In the genomic region with DNA sequence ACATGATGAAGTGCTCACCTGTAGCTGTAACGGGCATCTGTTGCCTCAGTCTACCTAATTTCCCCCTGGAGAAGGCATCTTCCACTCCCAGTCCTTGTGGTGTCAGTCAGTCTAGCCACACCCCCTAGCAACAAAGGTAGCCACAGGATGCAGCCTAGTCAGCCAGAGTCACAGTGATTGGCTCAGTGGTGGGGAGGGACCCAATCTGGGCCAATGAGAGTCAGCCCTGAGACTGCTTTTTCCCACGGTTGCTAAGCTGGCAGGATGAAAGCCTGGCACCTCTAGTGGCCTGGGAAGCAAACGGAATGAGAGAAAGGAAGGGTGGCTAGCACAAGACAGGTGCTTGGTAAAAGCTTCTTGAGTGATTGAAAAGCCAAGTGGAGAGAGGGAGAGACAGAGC, we compare ENCODE assay signal across 10 cellular contexts.
A peak's percentile ranks its signal among the peaks of the same experiment; 100 is the strongest.
DNase-seq lines count a peak whose midpoint lies in the region; ATAC-seq, FAIRE-seq and TF ChIP-seq lines count a peak whose summit lies in the region.
"Had no signal": no experiment of that assay in that cellular context is flagged by ENCODE, and none has a peak within 500 bp of the region (broad histone marks: within the 10 kb centered on the region; RNA-seq: fewer than 3 reads in every experiment).

No MANE protein-coding gene starts in this region.

- no peak overlapping the region for H3K9ac ChIP-seq in neural progenitor cell

- DNase-seq in NCI-H2029 (lab: John Stamatoyannopoulos, UW) (peak; percentile 23), NCI-H2029 treated with DMSO at 0.1 percent for 48 hours (lab: John Stamatoyannopoulos, UW) (no peak), LHCN-M2 (ENCODE audit: low read depth) (peak; percentile 59), neural progenitor cell (ENCODE audit: low spot score) (peak; percentile 84), H54 (ENCODE audit: insufficient read length, low spot score) (no peak), NOMO-1 treated with dmso at 0.1 percent for 144 hours (lab: John Stamatoyannopoulos, UW; ENCODE audit: unreplicated experiment) (no peak)
- DNase-seq: nucleus accumbens had no signal

- ATAC-seq in activated T-helper 17 cell treated with anti-CD3 and anti-CD28 coated beads, Interleukin-2, amount 50 U/mL, for 72 hours (replicated peaks): peak; percentile 92
- no peak for ATAC-seq in GM18909 (IDR thresholded peaks at IDR 0.05; ENCODE audit: poor library complexity, unreplicated experiment)

- H3K4me1 Mint-ChIP-seq in activated T-helper 17 cell treated with anti-CD3 and anti-CD28 coated beads, Interleukin-2, amount 50 U/mL, for 72 hours: peaks cover 3% of the 10 kb centered on the region
- H3K4me1 Mint-ChIP-seq in neural progenitor cell: peaks cover 47% of the 10 kb centered on the region

- no peaks in the 10 kb centered on the region for H3K27me3 Mint-ChIP-seq in activated T-helper 17 cell treated with anti-CD3 and anti-CD28 coated beads, Interleukin-2, amount 50 U/mL, for 72 hours
- peaks cover 3% of the 10 kb centered on the region for H3K27me3 Mint-ChIP-seq in neural progenitor cell (ENCODE audit: insufficient read depth, low read depth)
- H3K27me3 Mint-ChIP-seq: stimulated activated naive CD8-positive, alpha-beta T cell treated with anti-CD3 and anti-CD28 coated beads, Interleukin-15, Interleukin-2, amounts not matched to agents 100 ng/mL and 50 ng/mL, for 24 hours had no signal

- no peaks in the 10 kb centered on the region for H3K36me3 ChIP-seq in neural progenitor cell

- H3K4me2 ChIP-seq in neural progenitor cell: no peak overlapping the region

- peak; percentile 43 for TF ChIP-seq CTCF in neural progenitor cell (IDR thresholded peaks at IDR 0.05)

- no peak overlapping the region for H3K4me3 ChIP-seq in neural progenitor cell

- no peak overlapping the region for H2AFZ ChIP-seq in neural progenitor cell (replicated peaks)

- H3K4me3 Mint-ChIP-seq in activated T-helper 17 cell treated with anti-CD3 and anti-CD28 coated beads, Interleukin-2, amount 50 U/mL, for 72 hours: no peak overlapping the region
- H3K4me3 Mint-ChIP-seq in neural progenitor cell: no peak overlapping the region
- H3K4me3 Mint-ChIP-seq: stimulated activated naive CD8-positive, alpha-beta T cell treated with anti-CD3 and anti-CD28 coated beads, Interleukin-15, Interleukin-2, amounts not matched to agents 100 ng/mL and 50 ng/mL, for 24 hours had no signal

- H3K79me2 ChIP-seq in neural progenitor cell (ENCODE audit: low read depth): no peaks in the 10 kb centered on the region

- no peaks in the 10 kb centered on the region for H3K9me3 Mint-ChIP-seq in activated T-helper 17 cell treated with anti-CD3 and anti-CD28 coated beads, Interleukin-2, amount 50 U/mL, for 72 hours
- no peaks in the 10 kb centered on the region for H3K9me3 Mint-ChIP-seq in neural progenitor cell
- H3K9me3 Mint-ChIP-seq: stimulated activated naive CD8-positive, alpha-beta T cell treated with anti-CD3 and anti-CD28 coated beads, Interleukin-15, Interleukin-2, amounts not matched to agents 100 ng/mL and 50 ng/mL, for 24 hours had no signal

- H3K36me3 Mint-ChIP-seq in activated T-helper 17 cell treated with anti-CD3 and anti-CD28 coated beads, Interleukin-2, amount 50 U/mL, for 72 hours (ENCODE audit: low read depth): no peaks in the 10 kb centered on the region
- peaks cover 3% of the 10 kb centered on the region for H3K36me3 Mint-ChIP-seq in neural progenitor cell

- no peaks in the 10 kb centered on the region for H3K9me3 ChIP-seq in neural progenitor cell (ENCODE audit: low read depth)

- H3K4me1 ChIP-seq in neural progenitor cell: peaks cover 15% of the 10 kb centered on the region

- no peak overlapping the region for H3K27ac Mint-ChIP-seq in activated T-helper 17 cell treated with anti-CD3 and anti-CD28 coated beads, Interleukin-2, amount 50 U/mL, for 72 hours
- no peak overlapping the region for H3K27ac Mint-ChIP-seq in neural progenitor cell
- H3K27ac Mint-ChIP-seq: stimulated activated naive CD8-positive, alpha-beta T cell treated with anti-CD3 and anti-CD28 coated beads, Interleukin-15, Interleukin-2, amounts not matched to agents 100 ng/mL and 50 ng/mL, for 24 hours had no signal

- H3F3A ChIP-seq in neural progenitor cell (ENCODE audit: low read depth): peaks cover 7% of the 10 kb centered on the region

- H3K27me3 ChIP-seq in neural progenitor cell: no peaks in the 10 kb centered on the region

- no peak for FAIRE-seq in H54 (lab: Jason Lieb, UNC)

- H3K27ac ChIP-seq in neural progenitor cell: no peak overlapping the region

- TF ChIP-seq POLR2A in H54 (IDR thresholded peaks at IDR 0.05; ENCODE audit: low read depth, low read length): no peak

- H4K20me1 ChIP-seq in neural progenitor cell (ENCODE audit: low read depth): no peaks in the 10 kb centered on the region

Comparison
In these comparisons a context has a peak if more than half of its experiments do, and no peak if none do; other contexts are left out.
1. DNase-seq: peak in NCI-H2029 (single experiment), LHCN-M2 (single experiment) and neural progenitor cell (single experiment); none in NCI-H2029 treated with DMSO at 0.1 percent for 48 hours (single experiment), H54 (single experiment) and NOMO-1 treated with dmso at 0.1 percent for 144 hours (single experiment).